In genomic region chr17:47905221-47905733, GRCh38 we compare ENCODE assay signal across 10 cellular contexts. TPM values are rescaled to one million over a fixed set of nuclear protein-coding genes. Genes with fewer than 3 reads are reported as not detected.
DNase-seq lines count a peak whose midpoint lies in the region; ATAC-seq and TF ChIP-seq lines count a peak whose summit lies in the region.
"Had no signal": no experiment of that assay in that cellular context is flagged by ENCODE, and none has a peak within 500 bp of the region (broad histone marks: within the 10 kb centered on the region; RNA-seq: fewer than 3 reads in every experiment).

No MANE protein-coding gene starts in this region.

- H3K27ac ChIP-seq in rectal smooth muscle tissue (ENCODE audit: low read depth, low read length), result peak overlapping the region; percentile 91

- peak overlapping the region; percentile 21 for H3K27ac Mint-ChIP-seq in MCF 10A (ENCODE audit: low read depth, unreplicated experiment)
- no peak overlapping the region for H3K27ac Mint-ChIP-seq in activated CD8-positive, alpha-beta T cell treated with anti-CD3 and anti-CD28 coated beads, Interleukin-2, amount 10 ng/mL, durations not matched to agents 7 days and 5 days

- H3K9ac ChIP-seq in rectal smooth muscle tissue (ENCODE audit: low read length), result no peak overlapping the region

- BruUV-seq in MCF 10A (replicated peaks; lab: Mats Ljungman, UMichigan), result no TSS peak

- peak; percentile 87 for ATAC-seq in left ventricle myocardium superior
- no peak for ATAC-seq in GM21529 (IDR thresholded peaks at IDR 0.05; ENCODE audit: unreplicated experiment)
- no peak for ATAC-seq in HG03045 (IDR thresholded peaks at IDR 0.05; ENCODE audit: unreplicated experiment)
- no peak for ATAC-seq in activated CD8-positive, alpha-beta T cell treated with anti-CD3 and anti-CD28 coated beads, Interleukin-2, amount 10 ng/mL, durations not matched to agents 7 days and 5 days

- POLR2A ChIA-PET in MCF 10A (lab: Yijun Ruan, JAX), result interaction anchor here (0.5 to 2.4 kb wide), 15 partner anchors 8 to 162 kb away, joined by 3 to 30 read pairs (median 5); partner anchors contain the start of genes CDK5RAP3, LRRC46, MRPL10 and PNPO
- POLR2A ChIA-PET in activated CD8-positive, alpha-beta T cell treated with anti-CD3 and anti-CD28 coated beads, Interleukin-2, amount 10 ng/mL, durations not matched to agents 7 days and 5 days (lab: Charles Lee), result interaction anchor here (1.9 kb wide), 1 partner anchor 10 kb away, joined by 8 read pairs; the partner anchor contains the start of gene SP2

- intact Hi-C loops in MCF 10A (cut with micrococcal nuclease) (no loop called here), left ventricle myocardium superior (cut with micrococcal nuclease) (loop anchor here (5.0 kb wide), 1 partner anchor 42 kb away; no protein-coding TSS in a partner anchor)

- no peak overlapping the region for H3K4me3 Mint-ChIP-seq in MCF 10A (ENCODE audit: unreplicated experiment)
- no peak overlapping the region for H3K4me3 Mint-ChIP-seq in activated CD8-positive, alpha-beta T cell treated with anti-CD3 and anti-CD28 coated beads, Interleukin-2, amount 10 ng/mL, durations not matched to agents 7 days and 5 days

- peak; percentile 72 for DNase-seq in ELF-1 (ENCODE audit: low read depth, low spot score)
- peak; percentile 33 for DNase-seq in MCF 10A (ENCODE audit: unreplicated experiment)
- peak; percentile 84 for DNase-seq in left ventricle myocardium superior
- DNase-seq in NCI-H1105 (lab: John Stamatoyannopoulos, UW), result no peak
- no peak for DNase-seq in activated CD8-positive, alpha-beta T cell treated with anti-CD3 and anti-CD28 coated beads, Interleukin-2, amount 10 ng/mL, durations not matched to agents 7 days and 5 days
- DNase-seq: GDM1, SHP77 had no signal

- no peaks in the 10 kb centered on the region for H3K27me3 ChIP-seq in rectal smooth muscle tissue (ENCODE audit: control insufficient read depth, insufficient read depth, low read length)

- peak overlapping the region; percentile 40 for H3K4me3 ChIP-seq in rectal smooth muscle tissue (ENCODE audit: low read length)

- H3K4me1 Mint-ChIP-seq in MCF 10A (ENCODE audit: insufficient read depth, unreplicated experiment), result peaks cover 30% of the 10 kb centered on the region
- H3K4me1 Mint-ChIP-seq in activated CD8-positive, alpha-beta T cell treated with anti-CD3 and anti-CD28 coated beads, Interleukin-2, amount 10 ng/mL, durations not matched to agents 7 days and 5 days (ENCODE audit: low read depth), result peaks cover 23% of the 10 kb centered on the region

- H3K9me3 Mint-ChIP-seq in MCF 10A (ENCODE audit: unreplicated experiment), result no peaks in the 10 kb centered on the region
- H3K9me3 Mint-ChIP-seq in activated CD8-positive, alpha-beta T cell treated with anti-CD3 and anti-CD28 coated beads, Interleukin-2, amount 10 ng/mL, durations not matched to agents 7 days and 5 days (ENCODE audit: insufficient read depth), result no peaks in the 10 kb centered on the region

- no peak for TF ChIP-seq CTCF in MCF 10A (IDR thresholded peaks at IDR 0.05; ENCODE audit: unreplicated experiment)

- H3K27me3 Mint-ChIP-seq in MCF 10A (ENCODE audit: insufficient read depth, unreplicated experiment), result no peaks in the 10 kb centered on the region
- no peaks in the 10 kb centered on the region for H3K27me3 Mint-ChIP-seq in activated CD8-positive, alpha-beta T cell treated with anti-CD3 and anti-CD28 coated beads, Interleukin-2, amount 10 ng/mL, durations not matched to agents 7 days and 5 days (ENCODE audit: low read depth)

- peaks cover 26% of the 10 kb centered on the region for H3K36me3 Mint-ChIP-seq in MCF 10A (ENCODE audit: insufficient read depth, unreplicated experiment)
- H3K36me3 Mint-ChIP-seq in activated CD8-positive, alpha-beta T cell treated with anti-CD3 and anti-CD28 coated beads, Interleukin-2, amount 10 ng/mL, durations not matched to agents 7 days and 5 days (ENCODE audit: low read depth), result peaks cover 20% of the 10 kb centered on the region

- peaks cover 36% of the 10 kb centered on the region for H3K4me1 ChIP-seq in rectal smooth muscle tissue (ENCODE audit: control insufficient read depth, insufficient read depth, low read length)

- CTCF ChIA-PET in MCF 10A (lab: Yijun Ruan, JAX), result interaction anchor here (0.6 to 1.8 kb wide), 9 partner anchors 10 to 193 kb away, joined by 3 to 9 read pairs (median 3); partner anchors contain the start of genes CDK5RAP3 and PNPO
- CTCF ChIA-PET in activated CD8-positive, alpha-beta T cell treated with anti-CD3 and anti-CD28 coated beads, Interleukin-2, amount 10 ng/mL, durations not matched to agents 7 days and 5 days (lab: Charles Lee), result interaction anchor here (1.0 to 1.2 kb wide), 2 partner anchors 16 to 66 kb away, joined by 3 to 4 read pairs; partner anchors contain the start of gene CDK5RAP3

- H3K36me3 ChIP-seq in rectal smooth muscle tissue (ENCODE audit: control insufficient read depth, insufficient read depth, low read length), result no peaks in the 10 kb centered on the region

RNA-seq across cellular contexts. Expression of gene SP2, which starts 9.2 kb away (rescaled TPM):
- total RNA-seq in MCF 10A (2022) (11.9 and 15.1 TPM in 2 replicates), left ventricle myocardium superior (14.1 TPM)
- 10 to 100 TPM; 23.7 to 24.5 TPM for total RNA-seq in activated CD8-positive, alpha-beta T cell treated with anti-CD3 and anti-CD28 coated beads, Interleukin-2, amount 10 ng/mL, durations not matched to agents 7 days and 5 days

RNA-seq across cellular contexts. Expression of gene PNPO, which starts 36.1 kb away (rescaled TPM):
- total RNA-seq in MCF 10A (2022), result 56.8 and 58.4 TPM in 2 replicates
- 31.3 TPM for total RNA-seq in left ventricle myocardium superior
- total RNA-seq in activated CD8-positive, alpha-beta T cell treated with anti-CD3 and anti-CD28 coated beads, Interleukin-2, amount 10 ng/mL, durations not matched to agents 7 days and 5 days, result 10 to 100 TPM; 37.9 to 44.0 TPM

RNA-seq across cellular contexts. Expression of gene PRR15L, which starts 52.4 kb away (rescaled TPM):
- total RNA-seq in MCF 10A (2022), result not detected in 2 replicates
- not detected for total RNA-seq in left ventricle myocardium superior
- not detected for total RNA-seq in activated CD8-positive, alpha-beta T cell treated with anti-CD3 and anti-CD28 coated beads, Interleukin-2, amount 10 ng/mL, durations not matched to agents 7 days and 5 days

RNA-seq across cellular contexts. Expression of gene SP6, which starts 54.3 kb away (rescaled TPM):
- total RNA-seq in MCF 10A (2022) (1.2 and 1.5 TPM in 2 replicates), left ventricle myocardium superior (0.15 TPM)
- total RNA-seq in activated CD8-positive, alpha-beta T cell treated with anti-CD3 and anti-CD28 coated beads, Interleukin-2, amount 10 ng/mL, durations not matched to agents 7 days and 5 days, result under 1 TPM in 1 of 2 experiments, not detected in 1; 0.05 TPM

Comparison
In these comparisons a context has a peak if more than half of its experiments do, and no peak if none do; other contexts are left out.
1. DNase-seq: peak in ELF-1 (single experiment), MCF 10A (single experiment) and left ventricle myocardium superior (single experiment); none in NCI-H1105 (single experiment) and activated CD8-positive, alpha-beta T cell treated with anti-CD3 and anti-CD28 coated beads, Interleukin-2, amount 10 ng/mL, durations not matched to agents 7 days and 5 days (single experiment).